In genomic region chr12:87687362-87687761, GRCh38 we compare ENCODE assay signal across 15 cellular contexts.
DNase-seq lines count a peak whose midpoint lies in the region; ATAC-seq and TF ChIP-seq lines count a peak whose summit lies in the region.
"Had no signal": no experiment of that assay in that cellular context is flagged by ENCODE, and none has a peak within 500 bp of the region (broad histone marks: within the 10 kb centered on the region; RNA-seq: fewer than 3 reads in every experiment).

No MANE protein-coding gene starts in this region.

- H3K36me3 Mint-ChIP-seq in osteocyte (ENCODE audit: unreplicated experiment) = no peaks in the 10 kb centered on the region
- no peaks in the 10 kb centered on the region for H3K36me3 Mint-ChIP-seq in CD4-positive, alpha-beta T cell (ENCODE audit: low read depth)
- H3K36me3 Mint-ChIP-seq: activated naive CD8-positive, alpha-beta T cell had no signal

- peaks cover 5% of the 10 kb centered on the region for H3K9me3 Mint-ChIP-seq in osteocyte (ENCODE audit: unreplicated experiment)
- H3K9me3 Mint-ChIP-seq in CD4-positive, alpha-beta T cell = no peaks in the 10 kb centered on the region

- no peaks in the 10 kb centered on the region for H3K36me3 ChIP-seq in SK-N-MC (ENCODE audit: insufficient read depth, low read length)
- H3K36me3 ChIP-seq in HAP-1 (replicated peaks) = no peaks in the 10 kb centered on the region
- H3K36me3 ChIP-seq: transverse colon had no signal

- intact Hi-C loops in CD4-positive, alpha-beta T cell (cut with DNase I, micrococcal nuclease) = no loop called here

- POLR2A ChIA-PET in CD4-positive, alpha-beta T cell (lab: Charles Lee) = no interaction called here

- H3K27me3 Mint-ChIP-seq in osteocyte (ENCODE audit: unreplicated experiment) = no peaks in the 10 kb centered on the region
- H3K27me3 Mint-ChIP-seq in CD4-positive, alpha-beta T cell = no peaks in the 10 kb centered on the region
- H3K27me3 Mint-ChIP-seq: activated naive CD8-positive, alpha-beta T cell had no signal

- H3K27ac ChIP-seq in SK-N-MC = peak overlapping the region; percentile 86
- H3K27ac ChIP-seq in CD4-positive, alpha-beta T cell (ENCODE audit: low read depth, low read length) = no peak overlapping the region
- H3K27ac ChIP-seq: parathyroid adenoma, transverse colon had no signal

- peak overlapping the region; percentile 46 for H3K9ac ChIP-seq in SK-N-MC (ENCODE audit: insufficient read length)
- H3K9ac ChIP-seq: parathyroid adenoma had no signal

- ATAC-seq in CD4-positive, alpha-beta T cell (ENCODE audit: poor library complexity) = no peak
- ATAC-seq: SK-N-SH treated with all-trans-retinoic acid at 6 μM for 48 hours had no signal

- no peaks in the 10 kb centered on the region for H3K27me3 ChIP-seq in CD4-positive, alpha-beta T cell (ENCODE audit: control insufficient read depth, insufficient read depth, low read length)
- no peaks in the 10 kb centered on the region for H3K27me3 ChIP-seq in HAP-1 (ENCODE audit: low read depth)
- H3K27me3 ChIP-seq: transverse colon had no signal

- H3K4me1 Mint-ChIP-seq in osteocyte (ENCODE audit: unreplicated experiment) = peaks cover 23% of the 10 kb centered on the region
- no peaks in the 10 kb centered on the region for H3K4me1 Mint-ChIP-seq in CD4-positive, alpha-beta T cell (ENCODE audit: low read depth)

- DNase-seq in ELR (ENCODE audit: low read depth) = peak; percentile 51
- no peak for DNase-seq in SK-N-MC (ENCODE audit: low read depth, low spot score)
- DNase-seq in fibroblast of the aortic adventitia (ENCODE audit: low read depth) = peak; percentile 68
- DNase-seq in osteocyte (ENCODE audit: extremely low spot score, unreplicated experiment) = no peak
- no peak for DNase-seq in CD4-positive, alpha-beta T cell
- DNase-seq in NCI-H524 (lab: John Stamatoyannopoulos, UW) = no peak
- DNase-seq in cerebellar nuclear complex (lab: John Stamatoyannopoulos, UW) = no peak
- no peak for DNase-seq in HAP-1 (ENCODE audit: low spot score in 2 of 2)
- DNase-seq: activated CD4-positive, alpha-beta T cell treated with anti-CD3 and anti-CD28 coated beads, Interleukin-2, amount 50 U/mL, for 4 hours; NCI-H1092 treated with DMSO at 0.1 percent for 48 hours; NCI-H748 treated with DMSO at 0.1 percent for 48 hours; transverse colon had no signal

- H3K4me1 ChIP-seq in HAP-1 = no peaks in the 10 kb centered on the region
- H3K4me1 ChIP-seq: parathyroid adenoma, transverse colon had no signal

- in situ Hi-C loops in HAP-1 (cut with MboI; ENCODE audit: low sequenced_read_pairs) = no loop called here

- H3K4me3 ChIP-seq in SK-N-MC = peak overlapping the region; percentile 12; the same call in 1 of the 2 replicates
- no peak overlapping the region for H3K4me3 ChIP-seq in fibroblast of the aortic adventitia (ENCODE audit: low read depth, low read length)
- no peak overlapping the region for H3K4me3 ChIP-seq in HAP-1
- H3K4me3 ChIP-seq: transverse colon had no signal

- peak overlapping the region; percentile 9 for H3K4me3 Mint-ChIP-seq in osteocyte (ENCODE audit: unreplicated experiment)
- no peak overlapping the region for H3K4me3 Mint-ChIP-seq in CD4-positive, alpha-beta T cell
- H3K4me3 Mint-ChIP-seq: activated naive CD8-positive, alpha-beta T cell had no signal

- CTCF ChIA-PET in CD4-positive, alpha-beta T cell (lab: Charles Lee) = no interaction called here

- H3K9me3 ChIP-seq in SK-N-MC (ENCODE audit: low read depth, low read length) (no peaks in the 10 kb centered on the region), HAP-1 (no peaks in the 10 kb centered on the region)
- H3K9me3 ChIP-seq in CD4-positive, alpha-beta T cell (ENCODE audit: control insufficient read depth, low read length) = no peaks in the 10 kb centered on the region
- H3K9me3 ChIP-seq: transverse colon had no signal

- peak overlapping the region; percentile 75 for H3K27ac Mint-ChIP-seq in osteocyte (ENCODE audit: unreplicated experiment)
- no peak overlapping the region for H3K27ac Mint-ChIP-seq in CD4-positive, alpha-beta T cell
- H3K27ac Mint-ChIP-seq: activated naive CD8-positive, alpha-beta T cell had no signal

- no peak for TF ChIP-seq CTCF in fibroblast of the aortic adventitia (IDR thresholded peaks at IDR 0.05; ENCODE audit: insufficient read depth, low read length)
- no peak for TF ChIP-seq CTCF in osteocyte (IDR thresholded peaks at IDR 0.05)
- TF ChIP-seq CTCF in CD4-positive, alpha-beta T cell (IDR thresholded peaks at IDR 0.05) = no peak

Comparison
In these comparisons a context has a peak if more than half of its experiments do, and no peak if none do; other contexts are left out.
1. DNase-seq: peak in ELR (single experiment) and fibroblast of the aortic adventitia (single experiment); none in SK-N-MC (single experiment), osteocyte (single experiment), CD4-positive, alpha-beta T cell (0 of 10), NCI-H524 (0 of 2), cerebellar nuclear complex (0 of 2) and HAP-1 (0 of 2).